Comparison of ENCODE assay signal across 2 cellular contexts in the genomic region with DNA sequence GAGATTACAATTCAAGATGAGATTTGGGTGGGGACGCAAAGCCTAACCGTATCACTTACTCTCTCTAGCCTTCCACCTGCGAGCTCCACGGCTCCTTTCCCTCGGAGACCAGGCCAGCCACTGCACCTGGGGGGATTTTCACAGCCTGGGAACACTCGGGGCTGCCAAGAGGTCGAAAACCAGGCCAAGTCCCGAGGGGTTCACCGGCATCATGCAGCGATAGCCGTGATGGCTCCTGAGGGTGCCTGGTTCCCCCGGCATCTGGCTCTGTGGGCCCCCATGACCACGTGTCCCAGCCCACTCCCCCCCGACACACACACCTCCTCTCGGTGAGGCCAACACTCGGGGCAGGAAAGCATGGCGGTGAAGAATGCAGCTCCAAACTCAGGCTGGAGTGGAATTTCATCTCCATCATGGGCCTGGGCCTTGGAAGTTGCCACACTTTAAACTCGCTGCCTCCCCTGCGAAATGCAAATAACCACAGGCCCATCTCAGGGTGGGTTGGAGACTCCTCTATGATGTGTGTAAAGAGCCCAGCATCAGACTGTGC.
TF ChIP-seq lines count a peak whose summit lies in the region.

No MANE protein-coding gene starts in this region.

TF ChIP-seq in GM12878, 131 proteins besides CTCF, POLR2A, EP300 and RAD21:
- TF ChIP-seq ZNF687 (IDR thresholded peaks at IDR 0.05): no peak
- no peak for TF ChIP-seq FOXM1 (IDR thresholded peaks at IDR 0.05; ENCODE audit: low read depth, low read length)
- TF ChIP-seq RELB (IDR thresholded peaks at IDR 0.05; ENCODE audit: low read depth): no peak
- no peak for TF ChIP-seq ZNF384 (IDR thresholded peaks at IDR 0.05; ENCODE audit: borderline replicate concordance, low read depth, low read length)
- no peak for TF ChIP-seq ZBTB11 (CRISPR knock-in tag; IDR thresholded peaks at IDR 0.05)

TF ChIP-seq in GM23338, 12 proteins besides CTCF, POLR2A, EP300 and RAD21:
- TF ChIP-seq EZH2phosphoT487 (IDR thresholded peaks at IDR 0.05; ENCODE audit: unreplicated experiment): no peak
- no peak for TF ChIP-seq ETS1 (IDR thresholded peaks at IDR 0.05)
- no peak for TF ChIP-seq POLR2AphosphoS5 (IDR thresholded peaks at IDR 0.05; ENCODE audit: low read depth)
- TF ChIP-seq, protein P1, sequence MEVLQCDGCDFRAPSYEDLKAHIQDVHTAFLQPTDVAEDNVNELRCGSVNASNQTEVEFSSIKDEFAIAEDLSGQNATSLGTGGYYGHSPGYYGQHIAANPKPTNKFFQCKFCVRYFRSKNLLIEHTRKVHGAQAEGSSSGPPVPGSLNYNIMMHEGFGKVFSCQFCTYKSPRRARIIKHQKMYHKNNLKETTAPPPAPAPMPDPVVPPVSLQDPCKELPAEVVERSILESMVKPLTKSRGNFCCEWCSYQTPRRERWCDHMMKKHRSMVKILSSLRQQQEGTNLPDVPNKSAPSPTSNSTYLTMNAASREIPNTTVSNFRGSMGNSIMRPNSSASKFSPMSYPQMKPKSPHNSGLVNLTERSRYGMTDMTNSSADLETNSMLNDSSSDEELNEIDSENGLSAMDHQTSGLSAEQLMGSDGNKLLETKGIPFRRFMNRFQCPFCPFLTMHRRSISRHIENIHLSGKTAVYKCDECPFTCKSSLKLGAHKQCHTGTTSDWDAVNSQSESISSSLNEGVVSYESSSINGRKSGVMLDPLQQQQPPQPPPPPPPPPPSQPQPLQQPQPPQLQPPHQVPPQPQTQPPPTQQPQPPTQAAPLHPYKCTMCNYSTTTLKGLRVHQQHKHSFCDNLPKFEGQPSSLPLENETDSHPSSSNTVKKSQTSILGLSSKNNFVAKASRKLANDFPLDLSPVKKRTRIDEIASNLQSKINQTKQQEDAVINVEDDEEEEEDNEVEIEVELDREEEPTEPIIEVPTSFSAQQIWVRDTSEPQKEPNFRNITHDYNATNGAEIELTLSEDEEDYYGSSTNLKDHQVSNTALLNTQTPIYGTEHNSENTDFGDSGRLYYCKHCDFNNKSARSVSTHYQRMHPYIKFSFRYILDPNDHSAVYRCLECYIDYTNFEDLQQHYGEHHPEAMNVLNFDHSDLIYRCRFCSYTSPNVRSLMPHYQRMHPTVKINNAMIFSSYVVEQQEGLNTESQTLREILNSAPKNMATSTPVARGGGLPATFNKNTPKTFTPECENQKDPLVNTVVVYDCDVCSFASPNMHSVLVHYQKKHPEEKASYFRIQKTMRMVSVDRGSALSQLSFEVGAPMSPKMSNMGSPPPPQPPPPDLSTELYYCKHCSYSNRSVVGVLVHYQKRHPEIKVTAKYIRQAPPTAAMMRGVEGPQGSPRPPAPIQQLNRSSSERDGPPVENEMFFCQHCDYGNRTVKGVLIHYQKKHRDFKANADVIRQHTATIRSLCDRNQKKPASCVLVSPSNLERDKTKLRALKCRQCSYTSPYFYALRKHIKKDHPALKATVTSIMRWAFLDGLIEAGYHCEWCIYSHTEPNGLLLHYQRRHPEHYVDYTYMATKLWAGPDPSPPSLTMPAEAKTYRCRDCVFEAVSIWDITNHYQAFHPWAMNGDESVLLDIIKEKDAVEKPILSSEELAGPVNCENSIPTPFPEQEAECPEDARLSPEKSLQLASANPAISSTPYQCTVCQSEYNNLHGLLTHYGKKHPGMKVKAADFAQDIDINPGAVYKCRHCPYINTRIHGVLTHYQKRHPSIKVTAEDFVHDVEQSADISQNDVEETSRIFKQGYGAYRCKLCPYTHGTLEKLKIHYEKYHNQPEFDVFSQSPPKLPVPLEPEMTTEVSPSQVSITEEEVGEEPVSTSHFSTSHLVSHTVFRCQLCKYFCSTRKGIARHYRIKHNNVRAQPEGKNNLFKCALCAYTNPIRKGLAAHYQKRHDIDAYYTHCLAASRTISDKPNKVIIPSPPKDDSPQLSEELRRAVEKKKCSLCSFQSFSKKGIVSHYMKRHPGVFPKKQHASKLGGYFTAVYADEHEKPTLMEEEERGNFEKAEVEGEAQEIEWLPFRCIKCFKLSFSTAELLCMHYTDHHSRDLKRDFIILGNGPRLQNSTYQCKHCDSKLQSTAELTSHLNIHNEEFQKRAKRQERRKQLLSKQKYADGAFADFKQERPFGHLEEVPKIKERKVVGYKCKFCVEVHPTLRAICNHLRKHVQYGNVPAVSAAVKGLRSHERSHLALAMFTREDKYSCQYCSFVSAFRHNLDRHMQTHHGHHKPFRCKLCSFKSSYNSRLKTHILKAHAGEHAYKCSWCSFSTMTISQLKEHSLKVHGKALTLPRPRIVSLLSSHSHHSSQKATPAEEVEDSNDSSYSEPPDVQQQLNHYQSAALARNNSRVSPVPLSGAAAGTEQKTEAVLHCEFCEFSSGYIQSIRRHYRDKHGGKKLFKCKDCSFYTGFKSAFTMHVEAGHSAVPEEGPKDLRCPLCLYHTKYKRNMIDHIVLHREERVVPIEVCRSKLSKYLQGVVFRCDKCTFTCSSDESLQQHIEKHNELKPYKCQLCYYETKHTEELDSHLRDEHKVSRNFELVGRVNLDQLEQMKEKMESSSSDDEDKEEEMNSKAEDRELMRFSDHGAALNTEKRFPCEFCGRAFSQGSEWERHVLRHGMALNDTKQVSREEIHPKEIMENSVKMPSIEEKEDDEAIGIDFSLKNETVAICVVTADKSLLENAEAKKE (CRISPR knock-in tag; IDR thresholded peaks at IDR 0.05): no peak
- no peak for TF ChIP-seq ZNF331 (CRISPR knock-in tag; IDR thresholded peaks at IDR 0.05; ENCODE audit: low read depth)
TF ChIP-seq in GM23338: peak in this region for 0.
